ENCODE assay signal across 6 cellular contexts in genomic region chr1:1001057-1001630, GRCh38. TPM values are rescaled to one million over a fixed set of nuclear protein-coding genes. Genes with fewer than 3 reads are reported as not detected.
DNase-seq lines count a peak whose midpoint lies in the region; ATAC-seq and TF ChIP-seq lines count a peak whose summit lies in the region.

No MANE protein-coding gene starts in this region.

- TF ChIP-seq RAD21 in Ishikawa (IDR thresholded peaks at IDR 0.05; ENCODE audit: low read depth), result no peak

- peak; percentile 7; the same call in 1 of the 2 replicates for TF ChIP-seq EP300 in Ishikawa (IDR thresholded peaks at IDR 0.05; ENCODE audit: borderline replicate concordance)

- H3K4me3 ChIP-seq in dorsolateral prefrontal cortex (peak overlapping the region; percentile 42 to 80 (median 65)), retinal pigment epithelial cell (ENCODE audit: low read length) (peak overlapping the region; percentile 60)

- peaks cover 0 to 69% (median 20%) of the 10 kb centered on the region in 45 donors for H3K27me3 ChIP-seq in dorsolateral prefrontal cortex

- peak overlapping the region in 51 of 59 donors; percentile 31 to 98 (median 90) for H3K27ac ChIP-seq in dorsolateral prefrontal cortex

- intact Hi-C loops in dorsolateral prefrontal cortex (cut with DNase I), result no loop called here

- TF ChIP-seq CTCF in dorsolateral prefrontal cortex (IDR thresholded peaks at IDR 0.05 in 54 of 56, conservative IDR thresholded peaks at IDR 0.05 in 2 of 56; ENCODE audit: low read depth in 1 of 56, partially characterized antibody in 56 of 56) (no peak), retinal pigment epithelial cell (conservative IDR thresholded peaks at IDR 0.05; ENCODE audit: low read depth, low read length) (no peak)

- no peak for ATAC-seq in HG03097 (IDR thresholded peaks at IDR 0.05; ENCODE audit: low FRiP score, unreplicated experiment)
- ATAC-seq in GM18511 (IDR thresholded peaks at IDR 0.05; ENCODE audit: unreplicated experiment), result no peak
- ATAC-seq in HG03196 (IDR thresholded peaks at IDR 0.05; ENCODE audit: unreplicated experiment), result no peak

- DNase-seq in dorsolateral prefrontal cortex, result peak in 1 of 10 donors; percentile 36
- no peak for DNase-seq in retinal pigment epithelial cell (ENCODE audit: low read depth)

TF ChIP-seq in Ishikawa, 13 proteins besides CTCF, POLR2A, EP300 and RAD21:
- no peak for TF ChIP-seq REST (IDR thresholded peaks at IDR 0.05; ENCODE audit: low read depth)
- no peak for TF ChIP-seq TEAD4 (IDR thresholded peaks at IDR 0.05)
- no peak for TF ChIP-seq FOXM1 (IDR thresholded peaks at IDR 0.05; ENCODE audit: borderline replicate concordance, low read depth)
- no peak for TF ChIP-seq CREB1 (IDR thresholded peaks at IDR 0.05; ENCODE audit: low read depth)

RNA-seq across cellular contexts. Expression of gene HES4, which starts 1.2 kb away (rescaled TPM):
- 10 to 100 TPM in 119 of 120 experiments, 1 to 10 TPM in 1; 8.9 to 60.0 (median 25.0) TPM for total RNA-seq in dorsolateral prefrontal cortex

RNA-seq across cellular contexts. Expression of gene ISG15, which starts 12.2 kb away (rescaled TPM):
- total RNA-seq in dorsolateral prefrontal cortex, result 100 to 1,000 TPM in 3 of 120 experiments, 10 to 100 TPM in 113, 1 to 10 TPM in 4; 6.0 to 422 (median 18.9) TPM

RNA-seq across cellular contexts. Expression of gene AGRN, which starts 18.8 kb away (rescaled TPM):
- 100 to 1,000 TPM in 70 of 120 experiments, 10 to 100 TPM in 50; 67.4 to 194 (median 105) TPM for total RNA-seq in dorsolateral prefrontal cortex

RNA-seq across cellular contexts. Expression of gene PERM1, which starts 19.3 kb away (rescaled TPM):
- total RNA-seq in dorsolateral prefrontal cortex, result 1 to 10 TPM in 6 of 120 experiments, under 1 TPM in 63, not detected in 51; 0.13 to 1.8 (median 0.43) TPM

RNA-seq across cellular contexts. Expression of gene PLEKHN1, which starts 34.9 kb away (rescaled TPM):
- under 1 TPM in 3 of 120 experiments, not detected in 117; 0.36 to 0.58 (median 0.43) TPM for total RNA-seq in dorsolateral prefrontal cortex
